In genomic region chr18:56651771-56652092, GRCh38 we compare ENCODE assay signal across 8 cellular contexts. TPM values are rescaled to one million over a fixed set of nuclear protein-coding genes. Genes with fewer than 3 reads are reported as not detected.
DNase-seq lines count a peak whose midpoint lies in the region; ATAC-seq and TF ChIP-seq lines count a peak whose summit lies in the region.

No MANE protein-coding gene starts in this region.

- H3K27me3 Mint-ChIP-seq in WTC11 (ENCODE audit: low read depth) = no peaks in the 10 kb centered on the region; the same call in 1 of the 2 replicates

- no peak for DNase-seq in HAP-1 (ENCODE audit: low spot score in 2 of 2)
- DNase-seq in WTC11 (ENCODE audit: low spot score) = no peak
- no peak for DNase-seq in hepatocyte (ENCODE audit: low spot score)
- no peak for DNase-seq in spleen
- no peak for DNase-seq in NCI-H2227 (lab: John Stamatoyannopoulos, UW; ENCODE audit: unreplicated experiment)
- no peak for DNase-seq in T-helper 9 cell
- no peak for DNase-seq in T1000 (lab: John Stamatoyannopoulos, UW)

- no peaks in the 10 kb centered on the region for H3K9me2 ChIP-seq in hepatocyte (replicated peaks; ENCODE audit: insufficient read depth)

- H3K4me3 ChIP-seq in HAP-1 (peak overlapping the region; percentile 70), hepatocyte (peak overlapping the region; percentile 51), spleen (peak overlapping the region; percentile 69 to 97 (median 85))

- H3K36me3 Mint-ChIP-seq in WTC11 = no peaks in the 10 kb centered on the region

- no peaks in the 10 kb centered on the region for H4K20me1 ChIP-seq in hepatocyte (ENCODE audit: insufficient read depth, poor library complexity, severe bottlenecking)

- peak overlapping the region; percentile 96 for H3K27ac Mint-ChIP-seq in WTC11

- H3K36me3 ChIP-seq in HAP-1 (replicated peaks) (no peaks in the 10 kb centered on the region), hepatocyte (replicated peaks; ENCODE audit: insufficient read depth, low read depth) (no peaks in the 10 kb centered on the region), spleen (no peaks in the 10 kb centered on the region)

- POLR2A ChIA-PET in WTC11 (lab: Charles Lee) = interaction anchor here (1.7 kb wide), 1 partner anchor 14 kb away, joined by 5 read pairs; no protein-coding TSS in a partner anchor

- peak overlapping the region; percentile 80 for H3K4me3 Mint-ChIP-seq in WTC11

- no peaks in the 10 kb centered on the region for H3K9me3 ChIP-seq in HAP-1
- no peaks in the 10 kb centered on the region for H3K9me3 ChIP-seq in hepatocyte (ENCODE audit: low read depth)
- peaks cover 0 to 3% (median 0%) of the 10 kb centered on the region in 8 donors for H3K9me3 ChIP-seq in spleen

- peaks cover 14% of the 10 kb centered on the region for H3K9me3 Mint-ChIP-seq in WTC11

- CTCF ChIA-PET in WTC11 (lab: Charles Lee) = interaction anchor here (1.2 kb wide), 1 partner anchor 32 kb away, joined by 3 read pairs; no protein-coding TSS in a partner anchor

- TF ChIP-seq CTCF in WTC11 (IDR thresholded peaks at IDR 0.05) (no peak), hepatocyte (IDR thresholded peaks at IDR 0.05; ENCODE audit: poor library complexity) (no peak), spleen (IDR thresholded peaks at IDR 0.05 in 8 of 11, conservative IDR thresholded peaks at IDR 0.05 in 3 of 11) (no peak)

- peak overlapping the region; percentile 88 for H3K4me2 ChIP-seq in hepatocyte

- H3K79me2 ChIP-seq in hepatocyte = peaks cover 40% of the 10 kb centered on the region

- ATAC-seq in WTC11 (no peak), GM19035 (IDR thresholded peaks at IDR 0.05; ENCODE audit: unreplicated experiment) (no peak)

- TF ChIP-seq POLR2A in spleen (IDR thresholded peaks at IDR 0.05) = no peak

- H3K27me3 ChIP-seq in HAP-1 (ENCODE audit: low read depth) (no peaks in the 10 kb centered on the region), hepatocyte (no peaks in the 10 kb centered on the region), spleen (replicated peaks in 1 of 7) (no peaks in the 10 kb centered on the region)

- peak overlapping the region; percentile 53 for H2AFZ ChIP-seq in hepatocyte

- H3K27ac ChIP-seq in hepatocyte (peak overlapping the region; percentile 62), spleen (peak overlapping the region; percentile 82 to 96 (median 90))

- WGBS in hepatocyte (ENCODE audit: low lambda C conversion rate, missing lambda C conversion rate) = 12% methylated on average over 5 of the region's 5 CpGs
- WGBS in spleen, 5 donors = 9 to 17% (median 10%) methylated on average over 4 to 5 of the region's 5 CpGs

- peaks cover 9% of the 10 kb centered on the region; the same call in 1 of the 2 replicates for H3K4me1 ChIP-seq in HAP-1
- no peaks in the 10 kb centered on the region for H3K4me1 ChIP-seq in hepatocyte (ENCODE audit: insufficient read depth)
- peaks cover 13 to 66% (median 37%) of the 10 kb centered on the region in 6 donors for H3K4me1 ChIP-seq in spleen

- intact Hi-C loops in spleen (cut with DNase I; ENCODE audit: low total_unique reads) = no loop called here

- peaks cover 12% of the 10 kb centered on the region for H3K4me1 Mint-ChIP-seq in WTC11

- in situ Hi-C loops in HAP-1 (cut with MboI; ENCODE audit: low sequenced_read_pairs) = no loop called here

TF ChIP-seq in WTC11, 78 proteins besides CTCF, POLR2A, EP300 and RAD21:
- TF ChIP-seq ETV6 (CRISPR knock-in tag; IDR thresholded peaks at IDR 0.05) = no peak
- TF ChIP-seq, protein P1, sequence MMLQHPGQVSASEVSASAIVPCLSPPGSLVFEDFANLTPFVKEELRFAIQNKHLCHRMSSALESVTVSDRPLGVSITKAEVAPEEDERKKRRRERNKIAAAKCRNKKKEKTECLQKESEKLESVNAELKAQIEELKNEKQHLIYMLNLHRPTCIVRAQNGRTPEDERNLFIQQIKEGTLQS (CRISPR knock-in tag; conservative IDR thresholded peaks at IDR 0.05) = no peak
- no peak for TF ChIP-seq ZNF281 (CRISPR knock-in tag; IDR thresholded peaks at IDR 0.05)
- no peak for TF ChIP-seq TEAD1 (CRISPR knock-in tag; IDR thresholded peaks at IDR 0.05)
- no peak for TF ChIP-seq SMAD3 (CRISPR knock-in tag; IDR thresholded peaks at IDR 0.05; ENCODE audit: borderline replicate concordance)

RNA-seq across cellular contexts. Expression of gene WDR7, which starts 0.6 kb away (rescaled TPM):
- 10.1 to 12.2 TPM (median 11.7 TPM) in 3 replicates for total RNA-seq in WTC11 (2021)
- total RNA-seq in hepatocyte = 14.0 and 19.0 TPM in 2 replicates
- polyA plus RNA-seq in hepatocyte = 5.9 and 9.0 TPM in 2 replicates
- 10 to 100 TPM; 33.4 to 55.9 (median 50.5) TPM for total RNA-seq in spleen
- 1 to 10 TPM; 2.8 to 6.2 (median 3.4) TPM for polyA plus RNA-seq in spleen

RNA-seq across cellular contexts. Expression of gene TXNL1, which starts 13.3 kb away (rescaled TPM):
- total RNA-seq in WTC11 (2021) (72.8 to 77.3 TPM (median 74.5 TPM) in 3 replicates), hepatocyte (74.7 and 77.0 TPM in 2 replicates), spleen (10 to 100 TPM; 35.5 to 53.8 (median 47.1) TPM)
- polyA plus RNA-seq in hepatocyte (60.8 and 70.0 TPM in 2 replicates), spleen (10 to 100 TPM; 50.2 to 61.0 (median 53.5) TPM)
